10 cellular contexts compared by ENCODE assay signal in the genomic region with DNA sequence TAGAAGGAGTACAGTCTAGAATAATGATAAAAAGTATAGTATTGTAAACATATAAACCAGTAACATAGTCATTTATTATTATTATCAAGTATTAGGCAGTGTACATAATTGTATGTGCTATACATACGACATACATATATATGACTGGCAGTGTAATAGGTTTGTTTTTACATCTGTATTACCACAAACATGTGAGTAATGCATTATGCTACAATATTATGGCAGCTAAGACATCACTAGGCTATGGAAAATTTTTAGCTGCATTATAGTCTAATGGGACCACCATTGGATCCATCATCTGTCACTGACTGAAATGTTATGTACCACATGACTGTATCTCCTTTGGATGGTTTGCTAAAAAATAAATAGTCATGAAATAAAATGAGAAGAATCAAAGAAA.
"Had no signal": no experiment of that assay in that cellular context is flagged by ENCODE, and none has a peak within 500 bp of the region (broad histone marks: within the 10 kb centered on the region; RNA-seq: fewer than 3 reads in every experiment).

No MANE protein-coding gene starts in this region.

- H3K9me3 ChIP-seq: HAP-1 had no signal

- H3K4me3 ChIP-seq: GM23248, GM23338, HAP-1 had no signal

- H3K9me3 Mint-ChIP-seq: GM23338, H9 had no signal

- H3K4me3 Mint-ChIP-seq: GM23338, H9 had no signal

- H3K4me1 Mint-ChIP-seq: GM23338, H9 had no signal

- H3K4me2 ChIP-seq: GM23338 had no signal

- FAIRE-seq: H1, H54 had no signal

- H2AFZ ChIP-seq: GM23248, GM23338 had no signal

- H3K27ac ChIP-seq: GM23248 had no signal

- DNase-seq: GM23248, GOT3, H7, H9, HCEC 1CT had no signal

- H3K36me3 ChIP-seq: HAP-1 had no signal

- H3K9ac ChIP-seq: GM23248 had no signal

- H3K27ac Mint-ChIP-seq: GM23338, H9 had no signal

- ATAC-seq: GM23338, HCT116 had no signal
